Comparison of ENCODE assay signal across 17 cellular contexts in genomic region chr5:57482671-57483106, GRCh38. TPM values are rescaled to one million over a fixed set of nuclear protein-coding genes. Genes with fewer than 3 reads are reported as not detected.
DNase-seq lines count a peak whose midpoint lies in the region; ATAC-seq, FAIRE-seq and TF ChIP-seq lines count a peak whose summit lies in the region.
"Had no signal": no experiment of that assay in that cellular context is flagged by ENCODE, and none has a peak within 500 bp of the region (broad histone marks: within the 10 kb centered on the region; RNA-seq: fewer than 3 reads in every experiment).

Gene ACTBL2, minus strand, starts transcription at chr5:57482811. Its CDS starts 104 bp downstream, at chr5:57482707.

- peak within 1 kb of the TSS; percentile 39 for H3K27ac ChIP-seq in osteoblast (ENCODE audit: low read depth, low read length)
- H3K27ac ChIP-seq: adrenal gland, dorsolateral prefrontal cortex had no signal

- H3K9me3 ChIP-seq in osteoblast (ENCODE audit: low read depth, low read length) = no peaks in the 10 kb centered on the region
- H3K9me3 ChIP-seq: adrenal gland had no signal

- peak; percentile 92 for FAIRE-seq in RCC 7860 (lab: Jason Lieb, UNC)

- no peaks in the 10 kb centered on the region for H3K36me3 ChIP-seq in osteoblast (ENCODE audit: insufficient read depth, low read length)
- H3K36me3 ChIP-seq: adrenal gland had no signal

- no peaks in the 10 kb centered on the region for H4K20me1 ChIP-seq in osteoblast (ENCODE audit: insufficient read depth, low read length)

- peak; percentile 12 for DNase-seq in GM03348 (ENCODE audit: low spot score)
- peak; percentile 95 for DNase-seq in RCC 7860 (ENCODE audit: low spot score)
- peak; percentile 41 for DNase-seq in fibroblast of gingiva (ENCODE audit: low read depth)
- DNase-seq in osteoblast (ENCODE audit: insufficient read length, low spot score, missing footprints) = no peak
- DNase-seq in occipital lobe (lab: John Stamatoyannopoulos, UW) = no peak
- no peak for DNase-seq in NCI-H524 (lab: John Stamatoyannopoulos, UW)
- DNase-seq: activated CD4-positive, alpha-beta T cell treated with anti-CD3 and anti-CD28 coated beads for 1 hour; activated T-cell treated with anti-CD3 and anti-CD28 coated beads, Interleukin-2, amount 50 U/mL, for 1 hour; adrenal gland; CD4-positive, alpha-beta T cell; dorsolateral prefrontal cortex; NCI-H1092; T-helper 1 cell had no signal

- H3K79me2 ChIP-seq in osteoblast (ENCODE audit: insufficient read depth, low read length) = no peaks in the 10 kb centered on the region

- peak within 1 kb of the TSS; percentile 24 for H2AFZ ChIP-seq in osteoblast (ENCODE audit: low read length)

- no peaks in the 10 kb centered on the region for H3K4me1 ChIP-seq in osteoblast (ENCODE audit: insufficient read depth, low read length)
- H3K4me1 ChIP-seq: adrenal gland had no signal

- no peak within 1 kb of the TSS for H3K4me2 ChIP-seq in osteoblast (ENCODE audit: insufficient read depth, low read length)

- H3K27me3 ChIP-seq in osteoblast (ENCODE audit: insufficient read depth, low read length) = no peaks in the 10 kb centered on the region
- H3K27me3 ChIP-seq: adrenal gland had no signal

- no peak for TF ChIP-seq CTCF in osteoblast (IDR thresholded peaks at IDR 0.05; ENCODE audit: extremely low read depth, low read depth, low read length)

- ATAC-seq in HG02678 (IDR thresholded peaks at IDR 0.05; ENCODE audit: unreplicated experiment) (no peak), GM18511 (IDR thresholded peaks at IDR 0.05; ENCODE audit: unreplicated experiment) (no peak)
- ATAC-seq: left lobe of liver had no signal

- no peak within 1 kb of the TSS for H3K4me3 ChIP-seq in osteoblast (ENCODE audit: insufficient read depth, low read length)
- H3K4me3 ChIP-seq: adrenal gland, dorsolateral prefrontal cortex had no signal

RNA-seq across cellular contexts. Expression of gene ACTBL2, which starts in this region (rescaled TPM):
- not detected in 2 replicates for total RNA-seq in osteoblast
- total RNA-seq in occipital lobe = not detected
- total RNA-seq: adrenal gland; CD4-positive, alpha-beta T cell; dorsolateral prefrontal cortex; left lobe of liver; natural killer cell treated with Interleukin-12 subunit alpha and Interleukin-12 subunit beta and Interleukin-15 and Interleukin-18, amount 100 ng/mL, for 72 hours had no signal

Comparison
In these comparisons a context has a peak if more than half of its experiments do, and no peak if none do; other contexts are left out.
1. DNase-seq: peak in GM03348 (single experiment), RCC 7860 (single experiment) and fibroblast of gingiva (single experiment); none in osteoblast (single experiment), occipital lobe (single experiment) and NCI-H524 (0 of 2).